Comparison of ENCODE assay signal across 12 cellular contexts in the genomic region with DNA sequence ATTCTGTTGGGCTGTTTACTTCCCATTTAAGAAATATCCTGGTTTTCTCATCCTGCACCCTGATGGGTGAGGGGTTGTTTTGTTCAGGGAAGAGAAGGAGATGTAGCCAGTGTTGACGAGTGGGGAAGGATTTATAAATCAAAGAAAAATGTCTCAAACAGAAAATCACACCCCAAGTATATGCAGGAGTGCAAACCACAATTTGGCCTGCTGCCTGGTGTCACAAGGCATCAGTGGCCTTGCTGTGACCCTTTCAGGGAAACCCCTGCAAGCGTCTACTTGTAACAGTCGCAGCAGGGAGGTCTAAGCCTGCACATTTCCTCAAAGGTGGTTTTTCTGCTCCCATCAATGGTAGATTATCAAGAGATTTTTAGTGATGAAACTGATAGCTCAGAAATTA.
A peak's percentile ranks its signal among the peaks of the same experiment; 100 is the strongest.
DNase-seq lines count a peak whose midpoint lies in the region; ATAC-seq and FAIRE-seq lines count a peak whose summit lies in the region.
"Had no signal": no experiment of that assay in that cellular context is flagged by ENCODE, and none has a peak within 500 bp of the region (broad histone marks: within the 10 kb centered on the region; RNA-seq: fewer than 3 reads in every experiment).

No MANE protein-coding gene starts in this region.

- DNase-seq in activated CD4-positive, alpha-beta T cell treated with anti-CD3 and anti-CD28 coated beads for 48 hours, result peak; percentile 2
- DNase-seq in activated CD4-positive, alpha-beta T cell treated with anti-CD3 and anti-CD28 coated beads for 1 hour, result no peak
- DNase-seq in urothelium cell line (ENCODE audit: low spot score) (peak; percentile 23), NCI-H510A (lab: John Stamatoyannopoulos, UW) (no peak), NCI-H2196 (lab: John Stamatoyannopoulos, UW; ENCODE audit: unreplicated experiment) (no peak), T-helper 2 cell (no peak)
- DNase-seq: activated CD4-positive, alpha-beta T cell treated with anti-CD3 and anti-CD28 coated beads for 4 hours; brain microvascular endothelial cell; PC-3 had no signal

- ATAC-seq in HG02678 (IDR thresholded peaks at IDR 0.05; ENCODE audit: unreplicated experiment) (peak; percentile 99), HG03565 (IDR thresholded peaks at IDR 0.05; ENCODE audit: unreplicated experiment) (peak; percentile 99)
- ATAC-seq: A549, PC-3 had no signal

- FAIRE-seq in urothelium cell line (lab: Jason Lieb, UNC), result no peak
- FAIRE-seq: A549 had no signal

Comparison
In these comparisons a context has a peak if more than half of its experiments do, and no peak if none do; other contexts are left out.
1. DNase-seq: peak in activated CD4-positive, alpha-beta T cell treated with anti-CD3 and anti-CD28 coated beads for 48 hours (single experiment) and urothelium cell line (single experiment); none in activated CD4-positive, alpha-beta T cell treated with anti-CD3 and anti-CD28 coated beads for 1 hour (single experiment), NCI-H510A (single experiment), NCI-H2196 (single experiment) and T-helper 2 cell (0 of 5).